Comparison of ENCODE assay signal across 19 cellular contexts in the genomic region with DNA sequence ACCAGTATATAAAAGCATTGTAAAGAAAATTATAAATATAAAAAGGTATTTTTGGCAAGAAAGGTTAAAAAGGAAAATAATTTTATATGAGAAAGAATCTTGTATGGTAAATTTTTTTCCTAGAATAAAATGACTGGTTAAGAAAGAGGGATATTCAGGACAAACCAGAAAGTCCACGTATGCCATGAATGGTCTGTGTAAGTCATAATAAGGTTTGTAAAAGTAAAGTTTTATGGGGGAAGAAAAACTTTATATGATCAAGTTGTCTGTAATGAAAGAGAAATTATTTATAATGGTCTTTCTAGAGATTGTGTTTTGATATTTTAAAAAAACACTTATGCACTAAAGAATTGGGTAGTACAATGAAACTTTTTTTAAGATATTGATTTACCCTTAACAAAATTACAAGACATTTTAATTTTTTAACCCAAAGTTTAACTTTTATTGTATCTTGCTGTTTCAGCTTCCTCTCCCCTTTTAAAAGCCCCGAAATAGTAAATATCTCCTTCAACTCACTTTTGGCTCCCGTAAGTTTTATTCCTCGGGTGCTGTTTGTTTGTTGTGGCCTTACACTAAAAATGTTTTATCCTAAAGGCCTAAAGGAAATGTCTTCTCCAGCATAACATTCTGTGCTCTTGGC. TPM values are rescaled to one million over a fixed set of nuclear protein-coding genes. Genes with fewer than 3 reads are reported as not detected.
DNase-seq lines count a peak whose midpoint lies in the region; ATAC-seq and TF ChIP-seq lines count a peak whose summit lies in the region.
"Had no signal": no experiment of that assay in that cellular context is flagged by ENCODE, and none has a peak within 500 bp of the region (broad histone marks: within the 10 kb centered on the region; RNA-seq: fewer than 3 reads in every experiment).

No MANE protein-coding gene starts in this region.

- ATAC-seq in GM19035 (IDR thresholded peaks at IDR 0.05; ENCODE audit: unreplicated experiment): no peak
- ATAC-seq: T-helper 17 cell had no signal

- H3K4me3 ChIP-seq in HEK293 (ENCODE audit: low read depth, low read length) (no peak overlapping the region), iPS-20b (ENCODE audit: low read length) (0 out of 2 replicates have a peak overlapping the region, but pooled peaks have one; percentile 13)
- H3K4me3 ChIP-seq: coronary artery, thoracic aorta had no signal

- H3K27ac ChIP-seq in HEK293 (ENCODE audit: extremely low read depth, low read depth, low read length) (no peak overlapping the region), iPS-20b (ENCODE audit: low read length) (no peak overlapping the region)
- H3K27ac ChIP-seq: 22Rv1, coronary artery, thoracic aorta had no signal

- peak; percentile 56 for DNase-seq in DMS 273 (lab: John Stamatoyannopoulos, UW; ENCODE audit: unreplicated experiment)
- no peak for DNase-seq in DMS 273 treated with DMSO at 0.1 percent for 48 hours (lab: John Stamatoyannopoulos, UW)
- peak; percentile 49 for DNase-seq in SK-N-DZ (ENCODE audit: low spot score)
- DNase-seq in type B pancreatic cell (ENCODE audit: extremely low spot score, unreplicated experiment): no peak
- DNase-seq in activated CD4-positive, alpha-beta T cell treated with anti-CD3 and anti-CD28 coated beads, Interleukin-2, amount 50 U/mL, for 1 hour: no peak
- DNase-seq: activated CD4-positive, CD25-positive, alpha-beta regulatory T cell treated with anti-CD3 and anti-CD28 coated beads, Interleukin-2, amount 50 U/mL, for 72 hours; H7; kidney; midbrain; NCI-H446 treated with DMSO at 0.1 percent for 48 hours; nucleus accumbens; T-helper 17 cell had no signal

- POLR2A ChIA-PET in HEK293 (lab: Yijun Ruan, JAX): no interaction called here

- peaks cover 67% of the 10 kb centered on the region for H3K36me3 Mint-ChIP-seq in type B pancreatic cell

- H3K36me3 ChIP-seq in HEK293 (ENCODE audit: control insufficient read depth in 2 of 2, insufficient read depth in 1 of 2, low read length in 2 of 2): peaks cover 0 to 51% of the 10 kb centered on the region in 2 experiments
- H3K36me3 ChIP-seq in iPS-20b (ENCODE audit: insufficient read depth, low read depth, low read length): peaks cover 48% of the 10 kb centered on the region

- CTCF ChIA-PET in HEK293 (lab: Yijun Ruan, JAX): no interaction called here

- peaks cover 9% of the 10 kb centered on the region for H3K9me3 Mint-ChIP-seq in type B pancreatic cell

- TF ChIP-seq CTCF in HEK293 (tag by site-specific recombination; IDR thresholded peaks at IDR 0.05) (no peak), type B pancreatic cell (conservative IDR thresholded peaks at IDR 0.05) (no peak)

- H3K4me1 Mint-ChIP-seq in type B pancreatic cell (ENCODE audit: unreplicated experiment): no peaks in the 10 kb centered on the region

- H3K27ac Mint-ChIP-seq in type B pancreatic cell: no peak overlapping the region
- H3K27ac Mint-ChIP-seq: CD14-positive monocyte, T-helper 17 cell had no signal

- no peak overlapping the region for H3K4me3 Mint-ChIP-seq in type B pancreatic cell
- H3K4me3 Mint-ChIP-seq: CD14-positive monocyte, T-helper 17 cell had no signal

- H3K9me3 ChIP-seq in HEK293 (ENCODE audit: control insufficient read depth, insufficient read depth, low read depth, low read length) (no peaks in the 10 kb centered on the region), iPS-20b (ENCODE audit: insufficient read depth, low read depth, low read length) (peaks cover 48% of the 10 kb centered on the region)
- H3K9me3 ChIP-seq: thoracic aorta had no signal

- H3K27me3 ChIP-seq in iPS-20b (ENCODE audit: insufficient read depth, low read length): no peaks in the 10 kb centered on the region

- H3K4me1 ChIP-seq in HEK293 (ENCODE audit: control insufficient read depth, insufficient read depth, low read length): no peaks in the 10 kb centered on the region
- peaks cover 7% of the 10 kb centered on the region; the same call in 1 of the 2 replicates for H3K4me1 ChIP-seq in iPS-20b (ENCODE audit: insufficient read depth, low read length)

- H3K27me3 Mint-ChIP-seq in type B pancreatic cell: no peaks in the 10 kb centered on the region

- H3K9ac ChIP-seq in iPS-20b (ENCODE audit: low read depth, low read length): no peak overlapping the region

TF ChIP-seq in HEK293, 187 proteins besides CTCF, POLR2A, EP300 and RAD21 (continues in another document):
- peak; percentile 71; the same call in 1 of the 2 replicates for TF ChIP-seq ZNF549 (tag by site-specific recombination; IDR thresholded peaks at IDR 0.05)
- TF ChIP-seq MZF1 (tag by site-specific recombination; IDR thresholded peaks at IDR 0.05; ENCODE audit: borderline replicate concordance): 0 out of 2 replicates have a peak, but pooled peaks have one; percentile 37
- TF ChIP-seq ZNF174 (tag by site-specific recombination; IDR thresholded peaks at IDR 0.05): no peak
- no peak for TF ChIP-seq ZNF530 (tag by site-specific recombination; IDR thresholded peaks at IDR 0.05; ENCODE audit: low read depth)
- peak; percentile 31; the same call in 1 of the 2 replicates for TF ChIP-seq ZNF518A (tag by site-specific recombination; conservative IDR thresholded peaks at IDR 0.05; ENCODE audit: low read depth)
- peak; percentile 79; the same call in 1 of the 2 replicates for TF ChIP-seq ZNF184 (tag by site-specific recombination; IDR thresholded peaks at IDR 0.05)
- peak; percentile 92 for TF ChIP-seq TRIM28 (IDR thresholded peaks at IDR 0.05; ENCODE audit: borderline replicate concordance, low read length)
- no peak for TF ChIP-seq TCF7L2 (IDR thresholded peaks at IDR 0.05; ENCODE audit: borderline replicate concordance, low read depth, low read length)
- peak; percentile 100 for TF ChIP-seq SETDB1 (IDR thresholded peaks at IDR 0.05; ENCODE audit: insufficient read length, low read length)
- TF ChIP-seq ZNF350 (tag by site-specific recombination; IDR thresholded peaks at IDR 0.05): 0 out of 2 replicates have a peak, but pooled peaks have one; percentile 30
- 0 out of 2 replicates have a peak, but pooled peaks have one; percentile 75 for TF ChIP-seq ZNF280D (tag by site-specific recombination; IDR thresholded peaks at IDR 0.05)
- TF ChIP-seq ZNF701 (tag by site-specific recombination; IDR thresholded peaks at IDR 0.05): no peak
- TF ChIP-seq ZNF510 (tag by site-specific recombination; IDR thresholded peaks at IDR 0.05; ENCODE audit: insufficient replicate concordance): peak; percentile 20

RNA-seq across cellular contexts. Expression of gene AMOTL1, which starts 47.7 kb away (rescaled TPM):
- 29.1 and 29.3 TPM in 2 replicates for polyA plus RNA-seq in SK-N-DZ (2014; cell fraction: cytosol; rRNA removed)
- 22.3 and 29.8 TPM in 2 replicates for polyA plus RNA-seq in SK-N-DZ (2014; cell fraction: nucleus; rRNA removed)
- total RNA-seq in type B pancreatic cell (ENCODE audit: low replicate concordance): 64.8 and 93.5 TPM in 2 replicates

Comparison
In these comparisons a context has a peak if more than half of its experiments do, and no peak if none do; other contexts are left out.
1. DNase-seq: peak in DMS 273 (single experiment) and SK-N-DZ (single experiment); none in DMS 273 treated with DMSO at 0.1 percent for 48 hours (single experiment), type B pancreatic cell (single experiment) and activated CD4-positive, alpha-beta T cell treated with anti-CD3 and anti-CD28 coated beads, Interleukin-2, amount 50 U/mL, for 1 hour (single experiment).